21 cellular contexts compared by ENCODE assay signal in genomic region chr12:89622115-89622514, GRCh38.
A peak's percentile ranks its signal among the peaks of the same experiment; 100 is the strongest.
DNase-seq lines count a peak whose midpoint lies in the region; ATAC-seq and TF ChIP-seq lines count a peak whose summit lies in the region.
"Had no signal": no experiment of that assay in that cellular context is flagged by ENCODE, and none has a peak within 500 bp of the region (broad histone marks: within the 10 kb centered on the region; RNA-seq: fewer than 3 reads in every experiment).

No MANE protein-coding gene starts in this region.

- H3K27ac Mint-ChIP-seq in osteocyte (ENCODE audit: unreplicated experiment), result peak overlapping the region; percentile 27
- H3K27ac Mint-ChIP-seq: CD4-positive, CD25-positive, alpha-beta regulatory T cell; H9; HFFc6; T-helper 17 cell had no signal

- peak overlapping the region; percentile 44; the same call in 1 of the 2 replicates for H3K27ac ChIP-seq in WERI-Rb-1
- H3K27ac ChIP-seq: HL-60 had no signal

- ATAC-seq in GM19397 (IDR thresholded peaks at IDR 0.05; ENCODE audit: unreplicated experiment), result no peak
- ATAC-seq: HepG2, T-helper 17 cell had no signal

- no peaks in the 10 kb centered on the region for H3K9me3 ChIP-seq in WERI-Rb-1 (ENCODE audit: severe bottlenecking)

- no peak overlapping the region for H3K4me3 Mint-ChIP-seq in osteocyte (ENCODE audit: unreplicated experiment)
- H3K4me3 Mint-ChIP-seq: CD4-positive, CD25-positive, alpha-beta regulatory T cell; H9; HFFc6; T-helper 17 cell had no signal

- H3K27me3 ChIP-seq in WERI-Rb-1 (ENCODE audit: insufficient read depth, low read depth, severe bottlenecking), result no peaks in the 10 kb centered on the region

- DNase-seq in ELR (ENCODE audit: low read depth) (peak; percentile 15), NCI-H524 (lab: John Stamatoyannopoulos, UW) (peak; percentile 28 to 63), WERI-Rb-1 (no peak), osteocyte (ENCODE audit: extremely low spot score, unreplicated experiment) (no peak), NCI-H1694 (lab: John Stamatoyannopoulos, UW) (no peak), NCI-H2029 (lab: John Stamatoyannopoulos, UW) (no peak), DMS53 treated with DMSO at 0.1 percent for 48 hours (lab: John Stamatoyannopoulos, UW; ENCODE audit: unreplicated experiment) (no peak)
- DNase-seq: CD4-positive, CD25-positive, alpha-beta regulatory T cell; DND-41; H9; HFFc6; KBM-7; NCI-H1092; NCI-H1436; NCI-H2081; Right ventricle myocardium superior; SW 1271; T-helper 17 cell had no signal

- H3K36me3 Mint-ChIP-seq in osteocyte (ENCODE audit: unreplicated experiment), result peaks cover 36% of the 10 kb centered on the region

- H3K36me3 ChIP-seq in WERI-Rb-1, result peaks cover 68% of the 10 kb centered on the region

- H3K9me3 Mint-ChIP-seq in osteocyte (ENCODE audit: unreplicated experiment), result no peaks in the 10 kb centered on the region
- H3K9me3 Mint-ChIP-seq: CD4-positive, CD25-positive, alpha-beta regulatory T cell; H9; HFFc6 had no signal

- no peak overlapping the region for H3K4me3 ChIP-seq in WERI-Rb-1 (ENCODE audit: low read depth, low read length)

- TF ChIP-seq CTCF in WERI-Rb-1 (IDR thresholded peaks at IDR 0.05; ENCODE audit: low read depth, low read length), result no peak
- TF ChIP-seq CTCF in osteocyte (IDR thresholded peaks at IDR 0.05), result no peak

- H3K27me3 Mint-ChIP-seq in osteocyte (ENCODE audit: unreplicated experiment), result no peaks in the 10 kb centered on the region
- H3K27me3 Mint-ChIP-seq: CD4-positive, CD25-positive, alpha-beta regulatory T cell; T-helper 17 cell had no signal

- H3K4me1 Mint-ChIP-seq in osteocyte (ENCODE audit: unreplicated experiment), result peaks cover 12% of the 10 kb centered on the region
- H3K4me1 Mint-ChIP-seq: H9 had no signal

Comparison
In these comparisons a context has a peak if more than half of its experiments do, and no peak if none do; other contexts are left out.
1. DNase-seq: peak in ELR (single experiment) and NCI-H524 (2 of 2); none in WERI-Rb-1 (single experiment), osteocyte (single experiment), NCI-H1694 (single experiment), NCI-H2029 (single experiment) and DMS53 treated with DMSO at 0.1 percent for 48 hours (single experiment).